In the genomic region with DNA sequence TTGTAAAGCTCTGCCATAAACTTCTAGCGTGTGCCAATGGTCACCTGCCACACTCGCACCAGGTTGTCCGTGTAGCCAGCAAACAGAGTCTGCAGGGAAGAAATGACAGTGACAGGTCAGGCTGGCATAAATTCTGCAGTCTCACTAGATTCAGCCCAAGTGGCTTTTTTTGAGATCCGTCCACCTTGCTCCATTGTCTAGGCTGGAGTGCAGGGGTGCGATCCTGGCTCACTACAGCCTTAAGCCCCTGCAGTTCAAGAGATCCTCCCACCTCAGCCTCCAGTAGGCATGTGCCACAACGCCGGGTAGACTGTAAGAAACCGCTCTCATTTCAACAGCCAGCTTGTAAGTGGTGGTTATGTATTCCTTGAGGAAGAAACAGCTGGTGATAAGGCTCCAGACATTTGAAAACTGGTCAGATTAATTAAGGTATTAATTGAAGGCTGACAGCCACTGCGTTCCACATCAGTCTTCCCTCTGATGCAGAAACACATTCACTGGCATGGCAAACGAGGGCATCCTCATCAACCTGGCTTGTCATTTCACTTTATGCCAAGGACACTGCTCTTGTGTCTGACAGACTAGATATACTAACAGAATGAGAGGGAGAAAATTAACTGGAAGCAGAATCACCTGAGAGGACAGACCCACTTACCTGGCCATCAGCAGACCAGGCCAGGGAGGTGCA, we compare ENCODE assay signal across 1 cellular context.
TF ChIP-seq lines count a peak whose summit lies in the region.

No MANE protein-coding gene starts in this region.

TF ChIP-seq in A549, 52 proteins besides CTCF, POLR2A, EP300 and RAD21:
- TF ChIP-seq, protein P1, sequence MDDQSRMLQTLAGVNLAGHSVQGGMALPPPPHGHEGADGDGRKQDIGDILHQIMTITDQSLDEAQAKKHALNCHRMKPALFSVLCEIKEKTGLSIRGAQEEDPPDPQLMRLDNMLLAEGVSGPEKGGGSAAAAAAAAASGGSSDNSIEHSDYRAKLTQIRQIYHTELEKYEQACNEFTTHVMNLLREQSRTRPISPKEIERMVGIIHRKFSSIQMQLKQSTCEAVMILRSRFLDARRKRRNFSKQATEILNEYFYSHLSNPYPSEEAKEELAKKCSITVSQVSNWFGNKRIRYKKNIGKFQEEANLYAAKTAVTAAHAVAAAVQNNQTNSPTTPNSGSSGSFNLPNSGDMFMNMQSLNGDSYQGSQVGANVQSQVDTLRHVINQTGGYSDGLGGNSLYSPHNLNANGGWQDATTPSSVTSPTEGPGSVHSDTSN (IDR thresholded peaks at IDR 0.05) = 0 out of 2 replicates have a peak, but pooled peaks have one; percentile 4
- no peak for TF ChIP-seq CBX8 (IDR thresholded peaks at IDR 0.05)
